In the genomic region with DNA sequence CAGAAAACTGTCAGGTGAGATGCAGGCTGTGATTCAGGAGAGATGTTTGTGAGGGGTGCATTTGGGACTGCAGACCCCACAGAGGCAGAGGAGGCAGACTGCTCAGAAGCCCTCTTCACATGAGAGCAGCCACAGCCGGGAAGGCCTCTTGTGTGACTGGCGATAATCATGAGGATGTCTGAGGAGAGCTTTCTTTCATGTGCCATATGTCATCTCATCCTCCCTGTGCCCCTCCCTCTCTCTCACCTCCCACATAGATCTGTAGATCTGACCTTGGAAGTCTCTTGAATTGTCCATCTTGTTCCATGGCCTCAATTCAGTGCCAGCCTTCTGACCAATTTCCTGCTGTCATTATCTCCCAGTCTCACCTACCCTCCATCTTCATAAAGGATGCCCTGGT, we compare ENCODE assay signal across 25 cellular contexts. TPM values are rescaled to one million over a fixed set of nuclear protein-coding genes. Genes with fewer than 3 reads are reported as not detected.
A peak's percentile ranks its signal among the peaks of the same experiment; 100 is the strongest.
DNase-seq lines count a peak whose midpoint lies in the region; ATAC-seq and TF ChIP-seq lines count a peak whose summit lies in the region.
"Had no signal": no experiment of that assay in that cellular context is flagged by ENCODE, and none has a peak within 500 bp of the region (broad histone marks: within the 10 kb centered on the region; RNA-seq: fewer than 3 reads in every experiment).

No MANE protein-coding gene starts in this region.

- H3K79me2 ChIP-seq in H9 (ENCODE audit: insufficient read depth, low read length) = no peaks in the 10 kb centered on the region

- no peak overlapping the region; the same call in 1 of the 2 replicates for H3K14ac ChIP-seq in H9 (ENCODE audit: insufficient read depth, low read length)

- H3T11ph ChIP-seq in H9 (ENCODE audit: low read length) = no peak overlapping the region

- H2BK120ac ChIP-seq in H9 (ENCODE audit: low read depth, low read length, poor library complexity, severe bottlenecking) = no peak overlapping the region

- peak overlapping the region; percentile 30 to 42 (median 36); a peak in 3 of 7 replicates for H3K27ac Mint-ChIP-seq in H9
- H3K27ac Mint-ChIP-seq: activated CD4-positive, alpha-beta T cell treated with anti-CD3 and anti-CD28 coated beads, Interleukin-2, amount 10 ng/mL, durations not matched to agents 7 days and 5 days; activated naive CD4-positive, alpha-beta T cell treated with anti-CD3 and anti-CD28 coated beads for 36 hours; activated T-cell treated with anti-CD3 and anti-CD28 coated beads, Interleukin-2, amount 50 U/mL, for 72 hours; CD14-positive monocyte; IgD-negative memory B cell; natural killer cell; stimulated activated naive B cell treated with anti-CD40 and anti-IgM and Interleukin-4, amounts not matched to agents 10 μg/mL and 1 μg/mL and 100 μg/mL, for 72 hours had no signal

- no peaks in the 10 kb centered on the region for H3K27me3 Mint-ChIP-seq in H9 (ENCODE audit: low read depth)

- H3K27ac ChIP-seq in H9 (ENCODE audit: insufficient read length, low read depth, low read length) (no peak overlapping the region), WERI-Rb-1 (no peak overlapping the region), gastroesophageal sphincter (peak overlapping the region in 3 of 4 donors; percentile 40 to 71 (median 58)), stomach smooth muscle (ENCODE audit: low read length) (peak overlapping the region; percentile 55)
- H3K27ac ChIP-seq: ovary had no signal

- H3K4me3 ChIP-seq in WERI-Rb-1 (ENCODE audit: low read depth, low read length) (no peak overlapping the region), gastroesophageal sphincter (no peak overlapping the region), stomach smooth muscle (ENCODE audit: low read length in 2 of 2) (peak overlapping the region in 1 of 2 donors; percentile 44)
- H3K4me3 ChIP-seq: ovary, right atrium auricular region, thoracic aorta had no signal

- TF ChIP-seq EP300 in gastroesophageal sphincter (IDR thresholded peaks at IDR 0.05) = no peak

- peaks cover 3% of the 10 kb centered on the region for H3K79me1 ChIP-seq in H9 (ENCODE audit: insufficient read depth, low read depth, low read length, poor library complexity, severe bottlenecking)

- H3K9ac ChIP-seq in H9 (ENCODE audit: extremely low read depth, insufficient read length, low read length) (no peak overlapping the region), stomach smooth muscle (ENCODE audit: low read length in 2 of 2) (no peak overlapping the region)

- H3K23me2 ChIP-seq in H9 (ENCODE audit: insufficient read length, low read depth, low read length, poor library complexity, severe bottlenecking) = no peaks in the 10 kb centered on the region

- H3K9me3 ChIP-seq in H9 (ENCODE audit: control insufficient read depth, low read depth, low read length) = no peaks in the 10 kb centered on the region
- no peaks in the 10 kb centered on the region for H3K9me3 ChIP-seq in WERI-Rb-1 (ENCODE audit: severe bottlenecking)
- no peaks in the 10 kb centered on the region for H3K9me3 ChIP-seq in gastroesophageal sphincter
- H3K9me3 ChIP-seq in stomach smooth muscle (ENCODE audit: control insufficient read depth in 2 of 2, low read length in 2 of 2) = no peaks in the 10 kb centered on the region
- H3K9me3 ChIP-seq: ovary, right atrium auricular region, thoracic aorta had no signal

- no peaks in the 10 kb centered on the region for H3K9me3 Mint-ChIP-seq in H9
- H3K9me3 Mint-ChIP-seq: activated CD4-positive, alpha-beta T cell treated with anti-CD3 and anti-CD28 coated beads, Interleukin-2, amount 10 ng/mL, durations not matched to agents 7 days and 5 days; activated naive CD4-positive, alpha-beta T cell treated with anti-CD3 and anti-CD28 coated beads for 36 hours; activated T-cell treated with anti-CD3 and anti-CD28 coated beads, Interleukin-2, amount 50 U/mL, for 72 hours; CD14-positive monocyte; IgD-negative memory B cell; natural killer cell; stimulated activated naive B cell treated with anti-CD40 and anti-IgM and Interleukin-4, amounts not matched to agents 10 μg/mL and 1 μg/mL and 100 μg/mL, for 72 hours had no signal

- ATAC-seq in gastroesophageal sphincter (no peak), HG02678 (IDR thresholded peaks at IDR 0.05; ENCODE audit: unreplicated experiment) (no peak), HG02588 (IDR thresholded peaks at IDR 0.05; ENCODE audit: unreplicated experiment) (no peak)
- ATAC-seq: activated T-cell treated with anti-CD3 and anti-CD28 coated beads, Interleukin-2, amount 50 U/mL, for 72 hours; left lobe of liver; natural killer cell; stimulated activated naive B cell treated with anti-CD40 and anti-IgM and Interleukin-4, amounts not matched to agents 10 μg/mL and 1 μg/mL and 100 μg/mL, for 72 hours had no signal

- no peak for TF ChIP-seq POLR2A in gastroesophageal sphincter (IDR thresholded peaks at IDR 0.05)

- no peak overlapping the region for H2BK20ac ChIP-seq in H9 (ENCODE audit: low read depth, low read length, poor library complexity, severe bottlenecking)

- H4K20me1 ChIP-seq in H9 (ENCODE audit: control insufficient read depth, insufficient read depth, insufficient read length) = peaks cover 3% of the 10 kb centered on the region

- H3K56ac ChIP-seq in H9 (ENCODE audit: insufficient read length, low read depth, low read length) = no peak overlapping the region

- H3K4me1 ChIP-seq in H9 (ENCODE audit: insufficient read depth, low read length) (peaks cover 5% of the 10 kb centered on the region), gastroesophageal sphincter (peaks cover 2 to 93% (median 49%) of the 10 kb centered on the region in 3 donors), stomach smooth muscle (ENCODE audit: control insufficient read depth, insufficient read depth, low read length) (peaks cover 69% of the 10 kb centered on the region)

- peaks cover 54 to 57% of the 10 kb centered on the region in 2 experiments for H3K4me1 Mint-ChIP-seq in H9

- H2BK5ac ChIP-seq in H9 (ENCODE audit: insufficient read length, low read length) = no peak overlapping the region

- H3K4me2 ChIP-seq in H9 (ENCODE audit: insufficient read depth, insufficient read length, low read length) = no peak overlapping the region

- no peak overlapping the region for H4K91ac ChIP-seq in H9 (ENCODE audit: insufficient read length, low read depth, low read length)

- H3K4me3 Mint-ChIP-seq in H9 = no peak overlapping the region
- H3K4me3 Mint-ChIP-seq: activated CD4-positive, alpha-beta T cell treated with anti-CD3 and anti-CD28 coated beads, Interleukin-2, amount 10 ng/mL, durations not matched to agents 7 days and 5 days; activated naive CD4-positive, alpha-beta T cell treated with anti-CD3 and anti-CD28 coated beads for 36 hours; activated T-cell treated with anti-CD3 and anti-CD28 coated beads, Interleukin-2, amount 50 U/mL, for 72 hours; natural killer cell; stimulated activated naive B cell treated with anti-CD40 and anti-IgM and Interleukin-4, amounts not matched to agents 10 μg/mL and 1 μg/mL and 100 μg/mL, for 72 hours had no signal

- peak overlapping the region; percentile 7 for H2AK5ac ChIP-seq in H9 (ENCODE audit: insufficient read length, low read length)

- no peak overlapping the region for H2BK15ac ChIP-seq in H9 (ENCODE audit: low read depth, low read length)

- no peak overlapping the region for H3K23ac ChIP-seq in H9 (ENCODE audit: insufficient read length, low read depth, low read length)

- DNase-seq in H9 (no peak), WERI-Rb-1 (peak; percentile 27), SHP77 treated with DMSO at 0.1 percent for 48 hours (lab: John Stamatoyannopoulos, UW) (no peak)
- DNase-seq: activated CD4-positive, alpha-beta T cell treated with anti-CD3 and anti-CD28 coated beads, Interleukin-2, amount 10 ng/mL, durations not matched to agents 7 days and 5 days; activated naive CD4-positive, alpha-beta T cell treated with anti-CD3 and anti-CD28 coated beads for 36 hours; activated T-cell treated with anti-CD3 and anti-CD28 coated beads, Interleukin-2, amount 50 U/mL, for 72 hours; amniotic stem cell; EL; midbrain; natural killer cell; NCI-H1417; NCI-H2107; NCI-H526 treated with DMSO at 0.1 percent for 48 hours; ovary; stimulated activated CD4-positive, alpha-beta T cell treated with anti-CD3 and anti-CD28 coated beads, Interleukin-4, amount 100 ng/mL, for 1 hour; stimulated activated naive B cell treated with anti-CD40 and anti-IgM and Interleukin-4, amounts not matched to agents 10 μg/mL and 1 μg/mL and 100 μg/mL, for 72 hours had no signal

- H4K5ac ChIP-seq in H9 (ENCODE audit: insufficient read length, low read depth, low read length) = no peak overlapping the region

- H3K36me3 ChIP-seq in WERI-Rb-1 (peaks cover 7% of the 10 kb centered on the region), gastroesophageal sphincter (peaks cover 0 to 21% of the 10 kb centered on the region in 2 donors), stomach smooth muscle (ENCODE audit: control insufficient read depth in 2 of 2, insufficient read depth in 2 of 2, low read length in 2 of 2) (peaks cover 0 to 3% of the 10 kb centered on the region in 2 donors)
- H3K36me3 ChIP-seq: ovary had no signal

- no peak overlapping the region for H3K18ac ChIP-seq in H9 (ENCODE audit: insufficient read length, low read depth, low read length)

- H3K36me3 Mint-ChIP-seq in H9 (ENCODE audit: insufficient read depth in 1 of 3, low read depth in 3 of 3) = peaks cover 21 to 35% (median 27%) of the 10 kb centered on the region in 3 experiments; a peak in 6 of 7 replicates
- H3K36me3 Mint-ChIP-seq: natural killer cell had no signal

- no CpG with 5 or more reads among the region's 2 CpGs for WGBS in H9 (ENCODE audit: extremely low coverage, insufficient read length, low lambda C conversion rate)
- WGBS in gastroesophageal sphincter (ENCODE audit: low coverage in 1 of 2), 2 donors = 83% methylated on average over 1 of the region's 2 CpGs; no CpG with 5 or more reads in 1 of the 2 donors

- no peak overlapping the region for H3K4ac ChIP-seq in H9 (ENCODE audit: low read depth, low read length)

- H3K27me3 ChIP-seq in H9 (ENCODE audit: insufficient read depth, low read length) (no peaks in the 10 kb centered on the region), WERI-Rb-1 (ENCODE audit: insufficient read depth, low read depth, severe bottlenecking) (no peaks in the 10 kb centered on the region), gastroesophageal sphincter (no peaks in the 10 kb centered on the region), stomach smooth muscle (ENCODE audit: control insufficient read depth in 1 of 2, insufficient read depth in 2 of 2, low read length in 2 of 2) (no peaks in the 10 kb centered on the region)
- H3K27me3 ChIP-seq: ovary, right atrium auricular region had no signal

- TF ChIP-seq CTCF in H9 (conservative IDR thresholded peaks at IDR 0.05) (no peak), WERI-Rb-1 (IDR thresholded peaks at IDR 0.05; ENCODE audit: low read depth, low read length) (no peak), gastroesophageal sphincter (IDR thresholded peaks at IDR 0.05) (no peak)

- H2AFZ ChIP-seq in H9 (ENCODE audit: low read length) = no peak overlapping the region

- peak overlapping the region; percentile 40 for H2BK12ac ChIP-seq in H9 (ENCODE audit: insufficient read length, low read depth, low read length)

- H4K8ac ChIP-seq in H9 (replicated peaks; ENCODE audit: insufficient read length, low read depth, low read length) = no peak overlapping the region

RNA-seq across cellular contexts. Expression of a gene that starts 50.5 kb away (rescaled TPM):
- 53.2 and 57.8 TPM in 2 replicates for total RNA-seq in H9 (2021)
- total RNA-seq in gastroesophageal sphincter = 100 to 1,000 TPM in 1 of 4 donors, 10 to 100 TPM in 3; 30.7 to 156 (median 45.1) TPM

Comparison
In these comparisons a context has a peak if more than half of its experiments do, and no peak if none do; other contexts are left out.
1. H3K27ac ChIP-seq: peak in gastroesophageal sphincter (3 of 4) and stomach smooth muscle (single experiment); none in H9 (single experiment) and WERI-Rb-1 (single experiment).